In genomic region chr20:63956664-63957003, GRCh38 we compare ENCODE assay signal across 1 cellular context.
TF ChIP-seq lines count a peak whose summit lies in the region.

No MANE protein-coding gene starts in this region.

TF ChIP-seq in GM23338, 12 proteins besides CTCF, POLR2A, EP300 and RAD21 (continued from another document):
- no peak for TF ChIP-seq ZNF462 (CRISPR knock-in tag; IDR thresholded peaks at IDR 0.05)
- TF ChIP-seq EZH2phosphoT487 (IDR thresholded peaks at IDR 0.05; ENCODE audit: unreplicated experiment): no peak
